1 cellular context compared by ENCODE assay signal in the genomic region with DNA sequence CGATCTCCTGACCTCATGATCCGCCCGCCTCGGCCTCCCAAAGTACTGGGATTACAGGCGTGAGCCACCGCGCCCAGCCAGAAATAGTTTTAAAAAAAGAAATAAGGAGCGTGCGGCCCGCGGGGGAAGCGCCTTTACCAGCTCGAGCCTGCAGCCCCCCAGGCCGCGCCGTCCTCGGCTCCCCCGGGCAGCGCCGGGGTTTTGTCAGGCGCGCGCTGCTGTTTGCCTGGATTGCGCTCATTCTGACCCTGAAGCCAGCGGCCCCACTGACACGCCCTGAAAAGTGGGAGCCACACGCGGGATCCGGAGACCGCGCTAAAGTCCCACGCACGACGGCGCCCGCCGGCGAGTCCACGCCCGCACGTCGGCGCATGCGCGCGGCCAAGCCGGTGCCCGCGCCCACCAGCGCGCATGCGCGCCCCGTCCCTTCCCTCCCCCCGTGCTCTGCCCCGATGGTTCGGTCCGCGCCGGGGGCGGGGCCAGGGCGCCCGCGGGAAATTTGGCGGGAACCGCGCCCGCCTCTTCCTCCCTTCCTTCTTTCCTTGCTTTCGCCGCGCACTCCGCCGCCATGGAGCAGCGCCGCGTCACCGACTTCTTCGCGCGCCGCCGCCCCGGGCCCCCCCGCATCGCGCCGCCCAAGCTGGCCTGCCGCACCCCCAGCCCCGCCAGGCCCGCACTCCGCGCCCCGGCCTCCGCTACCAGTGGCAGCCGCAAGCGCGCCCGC.
TF ChIP-seq lines count a peak whose summit lies in the region.

A gene (plus strand): TSS at position 526 of the 724 bp plus-strand sequence. CDS start 43 bp downstream, at position 569.

TF ChIP-seq in HepG2, 621 proteins besides CTCF, POLR2A, EP300 and RAD21 (continued from another document and continues in another):
- TF ChIP-seq, protein P1, sequence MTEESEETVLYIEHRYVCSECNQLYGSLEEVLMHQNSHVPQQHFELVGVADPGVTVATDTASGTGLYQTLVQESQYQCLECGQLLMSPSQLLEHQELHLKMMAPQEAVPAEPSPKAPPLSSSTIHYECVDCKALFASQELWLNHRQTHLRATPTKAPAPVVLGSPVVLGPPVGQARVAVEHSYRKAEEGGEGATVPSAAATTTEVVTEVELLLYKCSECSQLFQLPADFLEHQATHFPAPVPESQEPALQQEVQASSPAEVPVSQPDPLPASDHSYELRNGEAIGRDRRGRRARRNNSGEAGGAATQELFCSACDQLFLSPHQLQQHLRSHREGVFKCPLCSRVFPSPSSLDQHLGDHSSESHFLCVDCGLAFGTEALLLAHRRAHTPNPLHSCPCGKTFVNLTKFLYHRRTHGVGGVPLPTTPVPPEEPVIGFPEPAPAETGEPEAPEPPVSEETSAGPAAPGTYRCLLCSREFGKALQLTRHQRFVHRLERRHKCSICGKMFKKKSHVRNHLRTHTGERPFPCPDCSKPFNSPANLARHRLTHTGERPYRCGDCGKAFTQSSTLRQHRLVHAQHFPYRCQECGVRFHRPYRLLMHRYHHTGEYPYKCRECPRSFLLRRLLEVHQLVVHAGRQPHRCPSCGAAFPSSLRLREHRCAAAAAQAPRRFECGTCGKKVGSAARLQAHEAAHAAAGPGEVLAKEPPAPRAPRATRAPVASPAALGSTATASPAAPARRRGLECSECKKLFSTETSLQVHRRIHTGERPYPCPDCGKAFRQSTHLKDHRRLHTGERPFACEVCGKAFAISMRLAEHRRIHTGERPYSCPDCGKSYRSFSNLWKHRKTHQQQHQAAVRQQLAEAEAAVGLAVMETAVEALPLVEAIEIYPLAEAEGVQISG (CRISPR knock-in tag; IDR thresholded peaks at IDR 0.05): peak; percentile 81
- 0 out of 2 replicates have a peak, but pooled peaks have one; percentile 63 for TF ChIP-seq PAWR (CRISPR knock-in tag; IDR thresholded peaks at IDR 0.05; ENCODE audit: borderline replicate concordance)
- TF ChIP-seq, protein P2, sequence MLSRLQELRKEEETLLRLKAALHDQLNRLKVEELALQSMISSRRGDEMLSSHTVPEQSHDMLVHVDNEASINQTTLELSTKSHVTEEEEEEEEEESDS (CRISPR knock-in tag; IDR thresholded peaks at IDR 0.05; ENCODE audit: borderline replicate concordance): no peak
- TF ChIP-seq SKI (IDR thresholded peaks at IDR 0.05; ENCODE audit: partially characterized antibody): no peak
- TF ChIP-seq NR2F1 (CRISPR knock-in tag; IDR thresholded peaks at IDR 0.05): no peak
- TF ChIP-seq ARHGAP35 (CRISPR knock-in tag; IDR thresholded peaks at IDR 0.05; ENCODE audit: borderline replicate concordance): peak; percentile 53; the same call in 1 of the 2 replicates
- TF ChIP-seq ZNF543 (CRISPR knock-in tag; IDR thresholded peaks at IDR 0.05): peak; percentile 72; the same call in 1 of the 2 replicates
- TF ChIP-seq, protein P3, sequence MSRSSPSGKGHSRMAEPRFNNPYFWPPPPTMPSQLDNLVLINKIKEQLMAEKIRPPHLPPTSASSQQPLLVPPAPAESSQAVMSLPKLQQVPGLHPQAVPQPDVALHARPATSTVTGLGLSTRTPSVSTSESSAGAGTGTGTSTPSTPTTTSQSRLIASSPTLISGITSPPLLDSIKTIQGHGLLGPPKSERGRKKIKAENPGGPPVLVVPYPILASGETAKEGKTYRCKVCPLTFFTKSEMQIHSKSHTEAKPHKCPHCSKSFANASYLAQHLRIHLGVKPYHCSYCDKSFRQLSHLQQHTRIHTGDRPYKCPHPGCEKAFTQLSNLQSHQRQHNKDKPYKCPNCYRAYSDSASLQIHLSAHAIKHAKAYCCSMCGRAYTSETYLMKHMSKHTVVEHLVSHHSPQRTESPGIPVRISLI (CRISPR knock-in tag; IDR thresholded peaks at IDR 0.05; ENCODE audit: borderline replicate concordance): no peak
- 0 out of 2 replicates have a peak, but pooled peaks have one; percentile 39 for TF ChIP-seq ZNF224 (CRISPR knock-in tag; IDR thresholded peaks at IDR 0.05)
- TF ChIP-seq ZNF317 (CRISPR knock-in tag; IDR thresholded peaks at IDR 0.05): peak; percentile 52; the same call in 1 of the 2 replicates
- TF ChIP-seq MAFK (conservative IDR thresholded peaks at IDR 0.05 in 1 of 2, IDR thresholded peaks at IDR 0.05 in 1 of 2; ENCODE audit: low read length in 2 of 2): no peak
- TF ChIP-seq, protein P4, sequence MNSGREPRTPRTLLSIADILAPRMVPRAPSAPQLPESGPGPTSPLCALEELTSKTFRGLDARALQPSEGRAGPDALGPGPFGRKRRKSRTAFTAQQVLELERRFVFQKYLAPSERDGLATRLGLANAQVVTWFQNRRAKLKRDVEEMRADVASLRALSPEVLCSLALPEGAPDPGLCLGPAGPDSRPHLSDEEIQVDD (CRISPR knock-in tag; IDR thresholded peaks at IDR 0.05; ENCODE audit: borderline replicate concordance): peak; percentile 28; the same call in 1 of the 2 replicates
- peak; percentile 69; the same call in 1 of the 2 replicates for TF ChIP-seq ELF3 (CRISPR knock-in tag; IDR thresholded peaks at IDR 0.05)
- no peak for TF ChIP-seq KLF9 (CRISPR knock-in tag; IDR thresholded peaks at IDR 0.05; ENCODE audit: low read depth)
- TF ChIP-seq KAT7 (CRISPR knock-in tag; IDR thresholded peaks at IDR 0.05; ENCODE audit: borderline replicate concordance): no peak
- 0 out of 2 replicates have a peak, but pooled peaks have one; percentile 56 for TF ChIP-seq MED13 (CRISPR knock-in tag; IDR thresholded peaks at IDR 0.05)
- TF ChIP-seq ZNF776 (CRISPR knock-in tag; IDR thresholded peaks at IDR 0.05): peak; percentile 87
- no peak for TF ChIP-seq ZNF839 (CRISPR knock-in tag; IDR thresholded peaks at IDR 0.05; ENCODE audit: borderline replicate concordance)
- no peak for TF ChIP-seq TBX3 (IDR thresholded peaks at IDR 0.05; ENCODE audit: borderline replicate concordance)
- TF ChIP-seq RCOR2 (CRISPR knock-in tag; IDR thresholded peaks at IDR 0.05): no peak
- TF ChIP-seq ARNTL (CRISPR knock-in tag; IDR thresholded peaks at IDR 0.05): peak; percentile 70; the same call in 1 of the 2 replicates
- no peak for TF ChIP-seq ZNF383 (CRISPR knock-in tag; IDR thresholded peaks at IDR 0.05; ENCODE audit: borderline replicate concordance)
- peak; percentile 73 for TF ChIP-seq YEATS2 (CRISPR knock-in tag; IDR thresholded peaks at IDR 0.05; ENCODE audit: borderline replicate concordance)
- TF ChIP-seq, protein P5, sequence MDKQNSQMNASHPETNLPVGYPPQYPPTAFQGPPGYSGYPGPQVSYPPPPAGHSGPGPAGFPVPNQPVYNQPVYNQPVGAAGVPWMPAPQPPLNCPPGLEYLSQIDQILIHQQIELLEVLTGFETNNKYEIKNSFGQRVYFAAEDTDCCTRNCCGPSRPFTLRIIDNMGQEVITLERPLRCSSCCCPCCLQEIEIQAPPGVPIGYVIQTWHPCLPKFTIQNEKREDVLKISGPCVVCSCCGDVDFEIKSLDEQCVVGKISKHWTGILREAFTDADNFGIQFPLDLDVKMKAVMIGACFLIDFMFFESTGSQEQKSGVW (CRISPR knock-in tag; IDR thresholded peaks at IDR 0.05; ENCODE audit: borderline replicate concordance): 0 out of 2 replicates have a peak, but pooled peaks have one; percentile 50
- TF ChIP-seq AHR (CRISPR knock-in tag; IDR thresholded peaks at IDR 0.05): 0 out of 2 replicates have a peak, but pooled peaks have one; percentile 40
- TF ChIP-seq FOXA3 (CRISPR knock-in tag; IDR thresholded peaks at IDR 0.05): 0 out of 2 replicates have a peak, but pooled peaks have one; percentile 17
- peak; percentile 16; the same call in 1 of the 2 replicates for TF ChIP-seq NFKBIZ (CRISPR knock-in tag; IDR thresholded peaks at IDR 0.05)
- no peak for TF ChIP-seq ZNF225 (CRISPR knock-in tag; IDR thresholded peaks at IDR 0.05)
- TF ChIP-seq RNF2 (conservative IDR thresholded peaks at IDR 0.05; ENCODE audit: low read depth): peak; percentile 53; the same call in 1 of the 2 replicates
- TF ChIP-seq, protein P6, sequence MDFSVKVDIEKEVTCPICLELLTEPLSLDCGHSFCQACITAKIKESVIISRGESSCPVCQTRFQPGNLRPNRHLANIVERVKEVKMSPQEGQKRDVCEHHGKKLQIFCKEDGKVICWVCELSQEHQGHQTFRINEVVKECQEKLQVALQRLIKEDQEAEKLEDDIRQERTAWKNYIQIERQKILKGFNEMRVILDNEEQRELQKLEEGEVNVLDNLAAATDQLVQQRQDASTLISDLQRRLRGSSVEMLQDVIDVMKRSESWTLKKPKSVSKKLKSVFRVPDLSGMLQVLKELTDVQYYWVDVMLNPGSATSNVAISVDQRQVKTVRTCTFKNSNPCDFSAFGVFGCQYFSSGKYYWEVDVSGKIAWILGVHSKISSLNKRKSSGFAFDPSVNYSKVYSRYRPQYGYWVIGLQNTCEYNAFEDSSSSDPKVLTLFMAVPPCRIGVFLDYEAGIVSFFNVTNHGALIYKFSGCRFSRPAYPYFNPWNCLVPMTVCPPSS (IDR thresholded peaks at IDR 0.05): no peak
- peak; percentile 80 for TF ChIP-seq GATAD2A (CRISPR knock-in tag; IDR thresholded peaks at IDR 0.05)
- TF ChIP-seq ETV6 (CRISPR knock-in tag; conservative IDR thresholded peaks at IDR 0.05): 0 out of 2 replicates have a peak, but pooled peaks have one; percentile 80
- TF ChIP-seq ZFAT (CRISPR knock-in tag; conservative IDR thresholded peaks at IDR 0.05): peak; percentile 54; the same call in 1 of the 2 replicates
- TF ChIP-seq, protein P7, sequence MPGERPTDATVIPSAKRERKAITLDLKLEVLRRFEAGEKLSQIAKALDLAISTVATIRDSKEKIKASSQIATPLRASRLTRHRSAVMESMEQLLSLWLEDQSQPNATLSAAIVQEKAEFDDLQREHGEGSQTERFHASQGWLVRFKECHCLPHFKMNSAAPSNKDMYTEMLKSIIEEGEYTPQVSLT (CRISPR knock-in tag; IDR thresholded peaks at IDR 0.05; ENCODE audit: borderline replicate concordance, low read depth): no peak; the same call in 1 of the 2 replicates
- TF ChIP-seq MYC (CRISPR knock-in tag; IDR thresholded peaks at IDR 0.05; ENCODE audit: borderline replicate concordance): peak; percentile 66; the same call in 1 of the 2 replicates
- TF ChIP-seq BHLHE40 (IDR thresholded peaks at IDR 0.05; ENCODE audit: low read length): peak; percentile 88
- TF ChIP-seq SRSF1 (optimal IDR thresholded peaks at IDR 0.05; ENCODE audit: low read depth, low read length): no peak
- TF ChIP-seq HNRNPLL (IDR thresholded peaks at IDR 0.05; ENCODE audit: low read depth, low read length, poor library complexity, severe bottlenecking): peak; percentile 28
- no peak for TF ChIP-seq CENPX (CRISPR knock-in tag; IDR thresholded peaks at IDR 0.05)
- TF ChIP-seq ZNF530 (CRISPR knock-in tag; IDR thresholded peaks at IDR 0.05; ENCODE audit: low read depth): no peak
- no peak; the same call in 1 of the 2 replicates for TF ChIP-seq BRD4 (CRISPR knock-in tag; IDR thresholded peaks at IDR 0.05)
- TF ChIP-seq, protein P8, sequence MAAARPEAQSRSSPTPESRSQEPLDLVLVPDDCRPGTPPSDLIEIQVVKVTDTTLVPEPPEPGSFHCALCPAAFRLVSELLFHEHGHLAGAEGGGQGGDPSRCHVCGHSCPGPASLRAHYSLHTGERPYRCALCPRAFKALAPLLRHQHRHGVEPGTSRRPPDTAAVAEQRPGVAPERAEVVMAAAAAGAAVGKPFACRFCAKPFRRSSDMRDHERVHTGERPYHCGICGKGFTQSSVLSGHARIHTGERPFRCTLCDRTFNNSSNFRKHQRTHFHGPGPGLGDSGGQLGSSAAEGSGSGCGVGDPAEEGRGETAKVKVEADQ (CRISPR knock-in tag; IDR thresholded peaks at IDR 0.05; ENCODE audit: borderline replicate concordance): peak; percentile 58; the same call in 1 of the 2 replicates
- TF ChIP-seq, protein P9, sequence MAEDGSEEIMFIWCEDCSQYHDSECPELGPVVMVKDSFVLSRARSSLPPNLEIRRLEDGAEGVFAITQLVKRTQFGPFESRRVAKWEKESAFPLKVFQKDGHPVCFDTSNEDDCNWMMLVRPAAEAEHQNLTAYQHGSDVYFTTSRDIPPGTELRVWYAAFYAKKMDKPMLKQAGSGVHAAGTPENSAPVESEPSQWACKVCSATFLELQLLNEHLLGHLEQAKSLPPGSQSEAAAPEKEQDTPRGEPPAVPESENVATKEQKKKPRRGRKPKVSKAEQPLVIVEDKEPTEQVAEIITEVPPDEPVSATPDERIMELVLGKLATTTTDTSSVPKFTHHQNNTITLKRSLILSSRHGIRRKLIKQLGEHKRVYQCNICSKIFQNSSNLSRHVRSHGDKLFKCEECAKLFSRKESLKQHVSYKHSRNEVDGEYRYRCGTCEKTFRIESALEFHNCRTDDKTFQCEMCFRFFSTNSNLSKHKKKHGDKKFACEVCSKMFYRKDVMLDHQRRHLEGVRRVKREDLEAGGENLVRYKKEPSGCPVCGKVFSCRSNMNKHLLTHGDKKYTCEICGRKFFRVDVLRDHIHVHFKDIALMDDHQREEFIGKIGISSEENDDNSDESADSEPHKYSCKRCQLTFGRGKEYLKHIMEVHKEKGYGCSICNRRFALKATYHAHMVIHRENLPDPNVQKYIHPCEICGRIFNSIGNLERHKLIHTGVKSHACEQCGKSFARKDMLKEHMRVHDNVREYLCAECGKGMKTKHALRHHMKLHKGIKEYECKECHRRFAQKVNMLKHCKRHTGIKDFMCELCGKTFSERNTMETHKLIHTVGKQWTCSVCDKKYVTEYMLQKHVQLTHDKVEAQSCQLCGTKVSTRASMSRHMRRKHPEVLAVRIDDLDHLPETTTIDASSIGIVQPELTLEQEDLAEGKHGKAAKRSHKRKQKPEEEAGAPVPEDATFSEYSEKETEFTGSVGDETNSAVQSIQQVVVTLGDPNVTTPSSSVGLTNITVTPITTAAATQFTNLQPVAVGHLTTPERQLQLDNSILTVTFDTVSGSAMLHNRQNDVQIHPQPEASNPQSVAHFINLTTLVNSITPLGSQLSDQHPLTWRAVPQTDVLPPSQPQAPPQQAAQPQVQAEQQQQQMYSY (CRISPR knock-in tag; IDR thresholded peaks at IDR 0.05): peak; percentile 48; the same call in 1 of the 2 replicates
- TF ChIP-seq ZNF841 (CRISPR knock-in tag; IDR thresholded peaks at IDR 0.05; ENCODE audit: borderline replicate concordance): peak; percentile 39; the same call in 1 of the 2 replicates
- no peak for TF ChIP-seq JUN (CRISPR knock-in tag; IDR thresholded peaks at IDR 0.05)
- TF ChIP-seq ZNF83 (CRISPR knock-in tag; IDR thresholded peaks at IDR 0.05; ENCODE audit: borderline replicate concordance): 0 out of 2 replicates have a peak, but pooled peaks have one; percentile 35
- TF ChIP-seq PCBP2 (optimal IDR thresholded peaks at IDR 0.05; ENCODE audit: low read depth, low read length, poor library complexity, severe bottlenecking): no peak
- TF ChIP-seq ZNF101 (CRISPR knock-in tag; IDR thresholded peaks at IDR 0.05; ENCODE audit: borderline replicate concordance, low read depth): no peak
- peak; percentile 44; the same call in 1 of the 2 replicates for TF ChIP-seq KDM5A (IDR thresholded peaks at IDR 0.05; ENCODE audit: borderline replicate concordance, low read length)
- no peak for TF ChIP-seq WIZ (CRISPR knock-in tag; IDR thresholded peaks at IDR 0.05)
- no peak for TF ChIP-seq SMYD3 (CRISPR knock-in tag; IDR thresholded peaks at IDR 0.05)
- TF ChIP-seq ATF7 (IDR thresholded peaks at IDR 0.05): no peak
- TF ChIP-seq ATF7 (CRISPR knock-in tag; IDR thresholded peaks at IDR 0.05): 0 out of 2 replicates have a peak, but pooled peaks have one; percentile 38
- TF ChIP-seq U2AF1 (optimal IDR thresholded peaks at IDR 0.05; ENCODE audit: low read depth, low read length): no peak
- TF ChIP-seq ZSCAN22 (CRISPR knock-in tag; IDR thresholded peaks at IDR 0.05): no peak
- peak; percentile 63; the same call in 1 of the 2 replicates for TF ChIP-seq ZNF564 (CRISPR knock-in tag; IDR thresholded peaks at IDR 0.05)
- no peak for TF ChIP-seq EZH2 (conservative IDR thresholded peaks at IDR 0.05; ENCODE audit: low read depth, low read length)
- TF ChIP-seq ZNF292 (CRISPR knock-in tag; IDR thresholded peaks at IDR 0.05; ENCODE audit: borderline replicate concordance, low read depth): no peak
